Comparison of ENCODE assay signal across 1 cellular context in genomic region chrX:70907900-70908299, GRCh38.
TF ChIP-seq lines count a peak whose summit lies in the region.

No MANE protein-coding gene starts in this region.

TF ChIP-seq in H1, 55 proteins besides CTCF, POLR2A, EP300 and RAD21 (continued from another document):
- peak; percentile 97 for TF ChIP-seq E2F6 (IDR thresholded peaks at IDR 0.05)
- no peak for TF ChIP-seq RXRA (IDR thresholded peaks at IDR 0.05; ENCODE audit: insufficient read depth, low read depth, low read length)
- no peak for TF ChIP-seq POLR2AphosphoS5 (IDR thresholded peaks at IDR 0.05; ENCODE audit: low read depth, low read length)
- 0 out of 2 replicates have a peak, but pooled peaks have one; percentile 32 for TF ChIP-seq MAX (IDR thresholded peaks at IDR 0.05)
- TF ChIP-seq SAP30 (IDR thresholded peaks at IDR 0.05; ENCODE audit: insufficient read depth, insufficient replicate concordance, low read length) = no peak
- TF ChIP-seq SIRT6 (IDR thresholded peaks at IDR 0.05; ENCODE audit: low read length) = no peak
- no peak for TF ChIP-seq CREB1 (IDR thresholded peaks at IDR 0.05)
- TF ChIP-seq FOSL1 (IDR thresholded peaks at IDR 0.05; ENCODE audit: insufficient read depth, low read depth, low read length) = no peak
- TF ChIP-seq TAF1 (IDR thresholded peaks at IDR 0.05; ENCODE audit: low read depth, low read length) = no peak
- TF ChIP-seq SIN3A (conservative IDR thresholded peaks at IDR 0.05 in 1 of 2, IDR thresholded peaks at IDR 0.05 in 1 of 2; ENCODE audit: low read depth in 1 of 2, low read length in 2 of 2) = no peak
- no peak for TF ChIP-seq CBX8 (IDR thresholded peaks at IDR 0.05; ENCODE audit: borderline replicate concordance, low read depth, low read length)
- no peak for TF ChIP-seq PHF8 (conservative IDR thresholded peaks at IDR 0.05; ENCODE audit: low read depth, low read length)
